In genomic region chr5:50553560-50553984, GRCh38 we compare ENCODE assay signal across 13 cellular contexts.
DNase-seq lines count a peak whose midpoint lies in the region; ATAC-seq and TF ChIP-seq lines count a peak whose summit lies in the region.
"Had no signal": no experiment of that assay in that cellular context is flagged by ENCODE, and none has a peak within 500 bp of the region (broad histone marks: within the 10 kb centered on the region; RNA-seq: fewer than 3 reads in every experiment).

No MANE protein-coding gene starts in this region.

- TF ChIP-seq POLR2A in breast epithelium (IDR thresholded peaks at IDR 0.05), result no peak

- no peaks in the 10 kb centered on the region for H3K36me3 ChIP-seq in DND-41 (ENCODE audit: insufficient read depth, low read length)
- no peaks in the 10 kb centered on the region for H3K36me3 ChIP-seq in MM.1S (replicated peaks; ENCODE audit: insufficient read depth, low read length)
- H3K36me3 ChIP-seq in breast epithelium, result no peaks in the 10 kb centered on the region
- no peaks in the 10 kb centered on the region for H3K36me3 ChIP-seq in osteoblast (ENCODE audit: insufficient read depth, low read length)
- no peaks in the 10 kb centered on the region for H3K36me3 ChIP-seq in tibial artery

- H4K20me1 ChIP-seq in DND-41 (ENCODE audit: insufficient read depth, low read length), result no peaks in the 10 kb centered on the region
- no peaks in the 10 kb centered on the region for H4K20me1 ChIP-seq in MM.1S (ENCODE audit: insufficient read depth, low read length)
- no peaks in the 10 kb centered on the region for H4K20me1 ChIP-seq in osteoblast (ENCODE audit: insufficient read depth, low read length)

- peaks cover 0 to 4% of the 10 kb centered on the region in 2 donors for H3K36me3 Mint-ChIP-seq in activated naive CD4-positive, alpha-beta T cell treated with anti-CD3 and anti-CD28 coated beads, Interleukin-2, amount 50 U/mL, for 72 hours

- peak overlapping the region; percentile 15; the same call in 1 of the 2 replicates for H3K9ac ChIP-seq in DND-41 (ENCODE audit: low read depth, low read length)
- H3K9ac ChIP-seq in MM.1S (ENCODE audit: low read length), result no peak overlapping the region

- H3K4me3 ChIP-seq in DND-41 (ENCODE audit: low read depth in 1 of 2, low read length in 2 of 2), result no peak overlapping the region
- no peak overlapping the region for H3K4me3 ChIP-seq in MM.1S (ENCODE audit: low read length)
- peak overlapping the region in 2 of 3 donors; percentile 32 to 53 for H3K4me3 ChIP-seq in breast epithelium
- peak overlapping the region; percentile 6 for H3K4me3 ChIP-seq in osteoblast (ENCODE audit: insufficient read depth, low read length)
- H3K4me3 ChIP-seq in tibial artery, result no peak overlapping the region

- no peaks in the 10 kb centered on the region for H3F3A ChIP-seq in MM.1S (ENCODE audit: insufficient read depth, low read length)

- peak; percentile 34 for DNase-seq in DND-41
- DNase-seq in MM.1S, result no peak
- peak; percentile 52 to 66 for DNase-seq in breast epithelium (ENCODE audit: low spot score in 2 of 2)
- DNase-seq in osteoblast (ENCODE audit: insufficient read length, low spot score, missing footprints), result no peak
- no peak for DNase-seq in tibial artery
- no peak for DNase-seq in activated naive CD4-positive, alpha-beta T cell treated with anti-CD3 and anti-CD28 coated beads, Interleukin-2, amount 50 U/mL, for 72 hours (ENCODE audit: low spot score in 2 of 2)
- DNase-seq: DMS79; NCI-H1105 treated with DMSO at 0.1 percent for 48 hours; NK-92 treated with Interleukin-12 subunit alpha and Interleukin-12 subunit beta, amount 100 ng/mL, for 24 hours; stimulated activated CD4-positive, alpha-beta T cell treated with anti-CD3 and anti-CD28 coated beads, Interleukin-4, amount 100 ng/mL, for 1 hour had no signal

- no peaks in the 10 kb centered on the region for H3K9me3 ChIP-seq in DND-41 (ENCODE audit: insufficient read depth, low read length, severe bottlenecking)
- no peaks in the 10 kb centered on the region for H3K9me3 ChIP-seq in MM.1S (replicated peaks; ENCODE audit: insufficient read depth, low read length)
- no peaks in the 10 kb centered on the region for H3K9me3 ChIP-seq in breast epithelium
- no peaks in the 10 kb centered on the region for H3K9me3 ChIP-seq in osteoblast (ENCODE audit: low read depth, low read length)
- H3K9me3 ChIP-seq in tibial artery, result no peaks in the 10 kb centered on the region

- TF ChIP-seq CTCF in DND-41 (IDR thresholded peaks at IDR 0.05; ENCODE audit: borderline replicate concordance, extremely low read depth, low read length, poor library complexity, severe bottlenecking) (no peak), MM.1S (IDR thresholded peaks at IDR 0.05; ENCODE audit: low read length) (no peak), breast epithelium (IDR thresholded peaks at IDR 0.05) (no peak), osteoblast (IDR thresholded peaks at IDR 0.05; ENCODE audit: extremely low read depth, low read depth, low read length) (no peak), tibial artery (IDR thresholded peaks at IDR 0.05) (no peak)

- no peaks in the 10 kb centered on the region for H3K9me2 ChIP-seq in MM.1S (replicated peaks; ENCODE audit: insufficient read depth, low read length)

- H3K9me3 Mint-ChIP-seq in activated naive CD4-positive, alpha-beta T cell treated with anti-CD3 and anti-CD28 coated beads, Interleukin-2, amount 50 U/mL, for 72 hours, result peaks cover 0 to 8% of the 10 kb centered on the region in 2 donors
- H3K9me3 Mint-ChIP-seq: neural crest cell had no signal

- peak overlapping the region; percentile 57 for H3K27ac ChIP-seq in DND-41 (ENCODE audit: low read length)
- no peak overlapping the region for H3K27ac ChIP-seq in MM.1S (ENCODE audit: low read length)
- peak overlapping the region; percentile 55 to 69 for H3K27ac ChIP-seq in breast epithelium
- no peak overlapping the region for H3K27ac ChIP-seq in osteoblast (ENCODE audit: low read depth, low read length)
- H3K27ac ChIP-seq in tibial artery, result no peak overlapping the region

- H3K4me2 ChIP-seq in DND-41 (ENCODE audit: insufficient read depth, low read length), result peak overlapping the region; percentile 37
- H3K4me2 ChIP-seq in MM.1S (ENCODE audit: low read depth, low read length), result no peak overlapping the region
- peak overlapping the region; percentile 58 for H3K4me2 ChIP-seq in osteoblast (ENCODE audit: insufficient read depth, low read length)

- H3K4me1 ChIP-seq in DND-41 (ENCODE audit: insufficient read depth, low read length) (peaks cover 18% of the 10 kb centered on the region), MM.1S (ENCODE audit: low read length) (peaks cover 14% of the 10 kb centered on the region), breast epithelium (no peaks in the 10 kb centered on the region), osteoblast (ENCODE audit: insufficient read depth, low read length) (no peaks in the 10 kb centered on the region), tibial artery (no peaks in the 10 kb centered on the region)

- intact Hi-C loops in breast epithelium (cut with DNase I; ENCODE audit: low total_unique reads) (no loop called here), tibial artery (cut with DNase I; ENCODE audit: low total_unique reads) (no loop called here)

- H3K27me3 ChIP-seq in DND-41 (ENCODE audit: insufficient read depth, low read length, poor library complexity) (no peaks in the 10 kb centered on the region), MM.1S (replicated peaks; ENCODE audit: insufficient read depth, low read length) (no peaks in the 10 kb centered on the region), breast epithelium (no peaks in the 10 kb centered on the region), osteoblast (ENCODE audit: insufficient read depth, low read length) (no peaks in the 10 kb centered on the region), tibial artery (no peaks in the 10 kb centered on the region)

- peak overlapping the region; percentile 59 for H2AFZ ChIP-seq in DND-41 (ENCODE audit: low read depth, low read length)
- 0 out of 2 replicates have a peak overlapping the region, but pooled peaks have one; percentile 45 for H2AFZ ChIP-seq in MM.1S (ENCODE audit: low read length)
- H2AFZ ChIP-seq in osteoblast (ENCODE audit: low read length), result peak overlapping the region; percentile 72

- ATAC-seq in DND-41 (ENCODE audit: insufficient read depth, low read depth) (peak; percentile 72), GM21528 (IDR thresholded peaks at IDR 0.05; ENCODE audit: low FRiP score, unreplicated experiment) (no peak), GM21526 (IDR thresholded peaks at IDR 0.05; ENCODE audit: low FRiP score, unreplicated experiment) (no peak)
- ATAC-seq in activated naive CD4-positive, alpha-beta T cell treated with anti-CD3 and anti-CD28 coated beads, Interleukin-2, amount 50 U/mL, for 72 hours, result no peak

- H3K79me2 ChIP-seq in DND-41 (ENCODE audit: insufficient read depth, low read length) (no peaks in the 10 kb centered on the region), MM.1S (ENCODE audit: low read length) (no peaks in the 10 kb centered on the region), osteoblast (ENCODE audit: insufficient read depth, low read length) (no peaks in the 10 kb centered on the region)

- no peak overlapping the region for H3K27ac Mint-ChIP-seq in activated naive CD4-positive, alpha-beta T cell treated with anti-CD3 and anti-CD28 coated beads, Interleukin-2, amount 50 U/mL, for 72 hours

Comparison
In these comparisons a context has a peak if more than half of its experiments do, and no peak if none do; other contexts are left out.
1. DNase-seq: peak in DND-41 (single experiment) and breast epithelium (2 of 2); none in MM.1S (single experiment), osteoblast (single experiment), tibial artery (0 of 2) and activated naive CD4-positive, alpha-beta T cell treated with anti-CD3 and anti-CD28 coated beads, Interleukin-2, amount 50 U/mL, for 72 hours (0 of 2).
2. H3K27ac ChIP-seq: peak in DND-41 (single experiment) and breast epithelium (2 of 2); none in MM.1S (single experiment), osteoblast (single experiment) and tibial artery (0 of 2).
3. H3K4me3 ChIP-seq: peak in breast epithelium (2 of 3) and osteoblast (single experiment); none in DND-41 (0 of 2), MM.1S (single experiment) and tibial artery (0 of 2).
4. Peak in every context shown above with its lines, with median percentiles within 50 percentile points of each other: H2AFZ ChIP-seq.